In the genomic region with DNA sequence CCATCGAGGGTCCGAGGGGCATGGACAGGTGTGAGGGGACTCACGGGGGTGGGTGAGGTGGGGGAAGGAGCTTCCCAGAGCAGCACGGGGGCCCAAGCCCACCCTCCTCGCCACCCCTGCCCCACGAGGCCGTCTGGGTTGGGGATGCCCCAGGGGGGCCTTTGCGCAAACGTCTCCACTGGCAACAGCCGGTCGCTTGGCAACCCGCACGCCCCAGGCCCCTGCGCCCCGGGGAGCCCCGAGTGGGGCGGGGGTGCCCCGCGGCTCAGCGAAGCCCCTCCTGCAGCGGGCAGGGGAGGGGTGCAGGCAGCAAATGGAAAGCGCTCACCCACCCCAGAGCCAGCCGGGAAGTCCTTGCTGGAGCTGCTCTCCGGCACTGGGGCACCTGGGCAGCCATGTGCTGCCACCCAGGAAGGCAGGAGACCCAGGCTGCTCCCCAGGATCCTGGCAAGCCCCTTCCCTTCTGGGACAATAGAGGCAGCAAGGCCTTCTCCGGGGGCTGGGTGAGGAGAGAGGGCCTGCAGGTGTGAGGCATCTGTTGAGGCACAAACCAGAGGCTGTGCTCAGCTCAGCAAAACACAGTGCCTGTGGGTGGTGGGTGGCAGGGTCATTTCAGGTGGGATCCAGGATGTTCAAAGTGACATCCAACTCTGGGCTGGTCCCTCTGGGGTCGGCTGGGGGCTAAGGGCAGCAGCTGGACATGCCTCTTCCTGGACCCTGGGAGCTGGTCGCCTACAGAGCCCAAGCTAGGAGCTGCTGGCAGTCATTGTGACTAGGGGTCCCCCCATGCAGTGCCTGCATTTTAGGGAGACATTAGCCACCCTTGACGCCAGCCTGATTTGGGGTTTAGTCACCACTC, we compare ENCODE assay signal across 1 cellular context.
TF ChIP-seq lines count a peak whose summit lies in the region.

No MANE protein-coding gene starts in this region.

TF ChIP-seq in HepG2, 621 proteins besides CTCF, POLR2A, EP300 and RAD21:
- TF ChIP-seq ZNF563 (CRISPR knock-in tag; IDR thresholded peaks at IDR 0.05) (no peak), ZNF556 (CRISPR knock-in tag; IDR thresholded peaks at IDR 0.05; ENCODE audit: borderline replicate concordance) (no peak), PHB2 (IDR thresholded peaks at IDR 0.05; ENCODE audit: partially characterized antibody) (no peak), HNRNPL (IDR thresholded peaks at IDR 0.05; ENCODE audit: low read depth, low read length) (0 out of 2 replicates have a peak, but pooled peaks have one; percentile 2), AGO1 (IDR thresholded peaks at IDR 0.05; ENCODE audit: low read depth, low read length, poor library complexity, severe bottlenecking) (no peak)
- TF ChIP-seq, protein P1, sequence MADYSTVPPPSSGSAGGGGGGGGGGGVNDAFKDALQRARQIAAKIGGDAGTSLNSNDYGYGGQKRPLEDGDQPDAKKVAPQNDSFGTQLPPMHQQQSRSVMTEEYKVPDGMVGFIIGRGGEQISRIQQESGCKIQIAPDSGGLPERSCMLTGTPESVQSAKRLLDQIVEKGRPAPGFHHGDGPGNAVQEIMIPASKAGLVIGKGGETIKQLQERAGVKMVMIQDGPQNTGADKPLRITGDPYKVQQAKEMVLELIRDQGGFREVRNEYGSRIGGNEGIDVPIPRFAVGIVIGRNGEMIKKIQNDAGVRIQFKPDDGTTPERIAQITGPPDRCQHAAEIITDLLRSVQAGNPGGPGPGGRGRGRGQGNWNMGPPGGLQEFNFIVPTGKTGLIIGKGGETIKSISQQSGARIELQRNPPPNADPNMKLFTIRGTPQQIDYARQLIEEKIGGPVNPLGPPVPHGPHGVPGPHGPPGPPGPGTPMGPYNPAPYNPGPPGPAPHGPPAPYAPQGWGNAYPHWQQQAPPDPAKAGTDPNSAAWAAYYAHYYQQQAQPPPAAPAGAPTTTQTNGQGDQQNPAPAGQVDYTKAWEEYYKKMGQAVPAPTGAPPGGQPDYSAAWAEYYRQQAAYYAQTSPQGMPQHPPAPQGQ (CRISPR knock-in tag; IDR thresholded peaks at IDR 0.05; ENCODE audit: borderline replicate concordance) = no peak
